Comparison of ENCODE assay signal across 3 cellular contexts in genomic region chr2:41722668-41723369, GRCh38.
TF ChIP-seq lines count a peak whose summit lies in the region.

No MANE protein-coding gene starts in this region.

TF ChIP-seq in SK-N-SH, 30 proteins besides CTCF, POLR2A, EP300 and RAD21 (continued from another document):
- TF ChIP-seq GATA2 (CRISPR knock-in tag; IDR thresholded peaks at IDR 0.05) (no peak), NRF1 (IDR thresholded peaks at IDR 0.05; ENCODE audit: low read depth, low read length) (no peak), POLR2AphosphoS5 (IDR thresholded peaks at IDR 0.05; ENCODE audit: low read depth, low read length) (no peak), CHD2 (IDR thresholded peaks at IDR 0.05; ENCODE audit: low read length, partially characterized antibody) (no peak), FOXM1 (IDR thresholded peaks at IDR 0.05; ENCODE audit: low read depth) (no peak), JUND (IDR thresholded peaks at IDR 0.05) (no peak), IRF3 (IDR thresholded peaks at IDR 0.05; ENCODE audit: low read depth, low read length) (no peak), YY1 (IDR thresholded peaks at IDR 0.05; ENCODE audit: low read depth) (no peak), MEF2A (IDR thresholded peaks at IDR 0.05; ENCODE audit: borderline replicate concordance, low read depth) (no peak), USF1 (IDR thresholded peaks at IDR 0.05; ENCODE audit: borderline replicate concordance, low read depth) (no peak), MXI1 (IDR thresholded peaks at IDR 0.05; ENCODE audit: low read depth, low read length) (no peak), TCF12 (IDR thresholded peaks at IDR 0.05) (no peak)

TF ChIP-seq in SK-N-SH treated with all-trans-retinoic acid at 6 μM for 48 hours, 23 proteins besides CTCF, POLR2A, EP300 and RAD21 (continued from another document):
- TF ChIP-seq POU6F1 (CRISPR knock-in tag; IDR thresholded peaks at IDR 0.05; ENCODE audit: borderline replicate concordance, low read depth) = no peak
- no peak for TF ChIP-seq ZNF70 (CRISPR knock-in tag; IDR thresholded peaks at IDR 0.05)
- TF ChIP-seq TSHZ2 (CRISPR knock-in tag; IDR thresholded peaks at IDR 0.05) = no peak
- no peak for TF ChIP-seq PATZ1 (CRISPR knock-in tag; IDR thresholded peaks at IDR 0.05; ENCODE audit: borderline replicate concordance)
- no peak for TF ChIP-seq GLIS3 (CRISPR knock-in tag; IDR thresholded peaks at IDR 0.05)
- TF ChIP-seq ZFP30 (CRISPR knock-in tag; IDR thresholded peaks at IDR 0.05) = no peak

TF ChIP-seq in HepG2, 621 proteins besides CTCF, POLR2A, EP300 and RAD21 (continued from another document):
- TF ChIP-seq ZFP91 (CRISPR knock-in tag; IDR thresholded peaks at IDR 0.05; ENCODE audit: borderline replicate concordance) (no peak), NR2F2 (IDR thresholded peaks at IDR 0.05; ENCODE audit: borderline replicate concordance, low read depth) (no peak), BCL3 (CRISPR knock-in tag; IDR thresholded peaks at IDR 0.05) (no peak), HIVEP1 (CRISPR knock-in tag; IDR thresholded peaks at IDR 0.05) (no peak), ZNF570 (CRISPR knock-in tag; IDR thresholded peaks at IDR 0.05; ENCODE audit: borderline replicate concordance) (no peak), FOXA1 (IDR thresholded peaks at IDR 0.05) (no peak), FOXA1 (CRISPR knock-in tag; IDR thresholded peaks at IDR 0.05) (0 out of 2 replicates have a peak, but pooled peaks have one; percentile 9), CBX1 (IDR thresholded peaks at IDR 0.05; ENCODE audit: low read depth) (no peak), ZNF407 (CRISPR knock-in tag; IDR thresholded peaks at IDR 0.05; ENCODE audit: not compliant biosample characterization) (no peak), GPBP1L1 (CRISPR knock-in tag; IDR thresholded peaks at IDR 0.05) (no peak), ZNF460 (CRISPR knock-in tag; IDR thresholded peaks at IDR 0.05; ENCODE audit: borderline replicate concordance) (no peak), MEIS1 (CRISPR knock-in tag; IDR thresholded peaks at IDR 0.05; ENCODE audit: borderline replicate concordance) (no peak)
TF ChIP-seq in HepG2: peak in this region for 2.
